Comparison of ENCODE assay signal across 24 cellular contexts in the genomic region with DNA sequence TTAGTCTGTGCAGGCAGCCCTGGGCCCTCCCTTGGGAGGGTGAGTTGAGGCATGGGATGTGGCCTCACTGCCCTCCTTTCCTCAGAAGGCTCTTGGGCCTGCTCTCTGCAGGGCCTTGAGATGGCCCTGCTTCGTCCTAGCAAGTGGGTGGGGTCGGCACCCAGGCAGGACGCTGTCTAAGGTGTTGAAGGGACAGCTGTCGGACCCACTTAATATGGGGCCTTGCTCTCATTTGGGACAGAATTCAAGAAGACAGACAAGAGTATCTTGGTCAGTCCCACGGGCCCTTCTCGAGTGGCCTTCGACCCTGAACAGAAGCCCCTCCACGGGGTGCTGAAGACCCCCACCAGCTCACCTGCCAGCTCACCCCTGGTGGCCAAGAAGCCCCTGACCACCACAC.
"Had no signal": no experiment of that assay in that cellular context is flagged by ENCODE, and none has a peak within 500 bp of the region (broad histone marks: within the 10 kb centered on the region; RNA-seq: fewer than 3 reads in every experiment).

No MANE protein-coding gene starts in this region.

- H3K9me3 ChIP-seq: ascending aorta, esophagus muscularis mucosa, heart right ventricle, left lung, right atrium auricular region, upper lobe of left lung had no signal

- H3K4me1 Mint-ChIP-seq: brain had no signal

- ATAC-seq: activated CD8-positive, alpha-beta T cell treated with anti-CD3 and anti-CD28 coated beads for 36 hours; activated T-cell treated with anti-CD3 and anti-CD28 coated beads, Interleukin-2, amount 50 U/mL, for 72 hours; foreskin keratinocyte; left lung; stimulated activated naive CD8-positive, alpha-beta T cell treated with anti-CD3 and anti-CD28 coated beads, Interleukin-15, amount 100 ng/mL, for 72 hours had no signal

- H3K4me3 ChIP-seq: ascending aorta, cardiac muscle cell, esophagus muscularis mucosa, heart right ventricle, left lung, right atrium auricular region, upper lobe of left lung had no signal

- DNase-seq: activated CD4-positive, alpha-beta T cell treated with anti-CD3 and anti-CD28 coated beads, Interleukin-2, amount 50 U/mL, for 1 hour; activated CD4-positive, CD25-positive, alpha-beta regulatory T cell treated with anti-CD3 and anti-CD28 coated beads, Interleukin-2, amount 50 U/mL, for 72 hours; activated CD8-positive, alpha-beta T cell treated with anti-CD3 and anti-CD28 coated beads for 36 hours; activated gamma-delta T cell; activated naive CD4-positive, alpha-beta T cell treated with anti-CD3 and anti-CD28 coated beads, Interleukin-2, amount 10 ng/mL, durations not matched to agents 7 days and 5 days; activated naive CD8-positive, alpha-beta T cell treated with anti-CD3 and anti-CD28 coated beads, Interleukin-2, amount 10 ng/mL, durations not matched to agents 7 days and 5 days; activated T-cell treated with anti-CD3 and anti-CD28 coated beads, Interleukin-2, amount 50 U/mL, for 72 hours; cortex of kidney; foreskin keratinocyte; heart right ventricle; left lung; naive B cell; nucleus accumbens; stimulated activated CD4-positive, alpha-beta T cell treated with anti-CD3 and anti-CD28 coated beads, Interleukin-4, amount 100 ng/mL, for 1 hour; stimulated activated naive CD8-positive, alpha-beta T cell treated with anti-CD3 and anti-CD28 coated beads, Interleukin-15, amount 100 ng/mL, for 72 hours; substantia nigra; T-helper 2 cell; upper lobe of left lung had no signal

- H3K4me1 ChIP-seq: ascending aorta, foreskin keratinocyte, left lung, parathyroid adenoma, right atrium auricular region, upper lobe of left lung had no signal

- H3K27me3 Mint-ChIP-seq: activated CD8-positive, alpha-beta T cell treated with anti-CD3 and anti-CD28 coated beads for 36 hours; activated naive CD4-positive, alpha-beta T cell treated with anti-CD3 and anti-CD28 coated beads, Interleukin-2, amount 10 ng/mL, durations not matched to agents 7 days and 5 days; activated naive CD8-positive, alpha-beta T cell treated with anti-CD3 and anti-CD28 coated beads, Interleukin-2, amount 10 ng/mL, durations not matched to agents 7 days and 5 days; brain; naive B cell; stimulated activated naive CD8-positive, alpha-beta T cell treated with anti-CD3 and anti-CD28 coated beads, Interleukin-15, amount 100 ng/mL, for 72 hours had no signal

- H3K9ac ChIP-seq: parathyroid adenoma had no signal

- H3K4me3 Mint-ChIP-seq: activated CD8-positive, alpha-beta T cell treated with anti-CD3 and anti-CD28 coated beads for 36 hours; activated naive CD4-positive, alpha-beta T cell treated with anti-CD3 and anti-CD28 coated beads, Interleukin-2, amount 10 ng/mL, durations not matched to agents 7 days and 5 days; activated naive CD8-positive, alpha-beta T cell treated with anti-CD3 and anti-CD28 coated beads, Interleukin-2, amount 10 ng/mL, durations not matched to agents 7 days and 5 days; activated T-cell treated with anti-CD3 and anti-CD28 coated beads, Interleukin-2, amount 50 U/mL, for 72 hours; brain; naive B cell; stimulated activated naive CD8-positive, alpha-beta T cell treated with anti-CD3 and anti-CD28 coated beads, Interleukin-15, amount 100 ng/mL, for 72 hours had no signal

- H3K27me3 ChIP-seq: ascending aorta, cardiac muscle cell, esophagus muscularis mucosa, foreskin keratinocyte, heart right ventricle, left lung, right atrium auricular region, upper lobe of left lung had no signal

- H2AFZ ChIP-seq: parathyroid adenoma had no signal

- H3K27ac ChIP-seq: ascending aorta, cardiac muscle cell, esophagus muscularis mucosa, foreskin keratinocyte, heart right ventricle, left lung, parathyroid adenoma, right atrium auricular region, upper lobe of left lung had no signal

- H3K79me2 ChIP-seq: parathyroid adenoma had no signal

- H3K9me3 Mint-ChIP-seq: activated CD8-positive, alpha-beta T cell treated with anti-CD3 and anti-CD28 coated beads for 36 hours; activated naive CD8-positive, alpha-beta T cell treated with anti-CD3 and anti-CD28 coated beads, Interleukin-2, amount 10 ng/mL, durations not matched to agents 7 days and 5 days; activated T-cell treated with anti-CD3 and anti-CD28 coated beads, Interleukin-2, amount 50 U/mL, for 72 hours; brain; naive B cell; stimulated activated naive CD8-positive, alpha-beta T cell treated with anti-CD3 and anti-CD28 coated beads, Interleukin-15, amount 100 ng/mL, for 72 hours had no signal

- H3K27ac Mint-ChIP-seq: activated CD8-positive, alpha-beta T cell treated with anti-CD3 and anti-CD28 coated beads for 36 hours; activated naive CD4-positive, alpha-beta T cell treated with anti-CD3 and anti-CD28 coated beads, Interleukin-2, amount 10 ng/mL, durations not matched to agents 7 days and 5 days; activated naive CD8-positive, alpha-beta T cell treated with anti-CD3 and anti-CD28 coated beads, Interleukin-2, amount 10 ng/mL, durations not matched to agents 7 days and 5 days; activated T-cell treated with anti-CD3 and anti-CD28 coated beads, Interleukin-2, amount 50 U/mL, for 72 hours; brain had no signal
